ENCODE assay signal across 17 cellular contexts in genomic region chr14:73008501-73008900, GRCh38. TPM values are rescaled to one million over a fixed set of nuclear protein-coding genes. Genes with fewer than 3 reads are reported as not detected.
A peak's percentile ranks its signal among the peaks of the same experiment; 100 is the strongest.
DNase-seq lines count a peak whose midpoint lies in the region; FAIRE-seq and TF ChIP-seq lines count a peak whose summit lies in the region.
"Had no signal": no experiment of that assay in that cellular context is flagged by ENCODE, and none has a peak within 500 bp of the region (broad histone marks: within the 10 kb centered on the region; RNA-seq: fewer than 3 reads in every experiment).

No MANE protein-coding gene starts in this region.

- TF ChIP-seq EP300 in esophagus muscularis mucosa (IDR thresholded peaks at IDR 0.05) (no peak), sigmoid colon (IDR thresholded peaks at IDR 0.05) (no peak)

- DNase-seq in AG04450 (ENCODE audit: low read depth, low spot score) (peak; percentile 59), LHCN-M2 (ENCODE audit: low read depth) (peak; percentile 96), esophagus muscularis mucosa (ENCODE audit: extremely low spot score) (no peak), sigmoid colon (no peak), occipital lobe (lab: John Stamatoyannopoulos, UW) (no peak), NCI-H146 treated with DMSO at 0.1 percent for 48 hours (lab: John Stamatoyannopoulos, UW; ENCODE audit: unreplicated experiment) (no peak), NAMALWA (ENCODE audit: low spot score) (no peak), kidney (no peak)
- DNase-seq: activated CD4-positive, alpha-beta T cell treated with anti-CD3 and anti-CD28 coated beads, Interleukin-2, amount 10 ng/mL, durations not matched to agents 24 days and 14 days; activated T-cell treated with anti-CD3 and anti-CD28 coated beads, Interleukin-2, amount 50 U/mL, for 48 hours; body of pancreas; C1 segment of cervical spinal cord; effector memory CD8-positive, alpha-beta T cell; NCI-H1105 treated with DMSO at 0.1 percent for 48 hours; Peyer's patch; T-helper 2 cell; uterus had no signal

- TF ChIP-seq POLR2A in esophagus muscularis mucosa (IDR thresholded peaks at IDR 0.05; ENCODE audit: low read depth) (no peak), sigmoid colon (IDR thresholded peaks at IDR 0.05) (no peak)

- peaks cover 0 to 38% (median 19%) of the 10 kb centered on the region in 4 donors for H3K36me3 ChIP-seq in esophagus muscularis mucosa
- peaks cover 0 to 25% (median 0%) of the 10 kb centered on the region in 4 donors for H3K36me3 ChIP-seq in sigmoid colon
- peaks cover 3 to 12% of the 10 kb centered on the region in 2 donors for H3K36me3 ChIP-seq in kidney (ENCODE audit: control insufficient read depth in 1 of 2, insufficient read depth in 2 of 2, low read length in 2 of 2)
- H3K36me3 ChIP-seq: uterus had no signal

- H3K9ac ChIP-seq in kidney (ENCODE audit: low read length in 2 of 2): no peak overlapping the region

- POLR2A ChIA-PET in AG04450 (lab: Yijun Ruan, JAX): interaction anchor here (1.1 kb wide), 1 partner anchor 49 kb away, joined by 3 read pairs; the partner anchor contains the start of gene RBM25

- H3K9me3 ChIP-seq in AG04450 (ENCODE audit: control insufficient read depth, insufficient read depth, low read length) (no peaks in the 10 kb centered on the region), esophagus muscularis mucosa (no peaks in the 10 kb centered on the region), sigmoid colon (no peaks in the 10 kb centered on the region), kidney (ENCODE audit: control insufficient read depth in 1 of 2, low read length in 2 of 2) (no peaks in the 10 kb centered on the region)
- H3K9me3 ChIP-seq: body of pancreas, Peyer's patch, uterus had no signal

- H3K27me3 ChIP-seq in AG04450 (ENCODE audit: control insufficient read depth, insufficient read depth, low read length): no peaks in the 10 kb centered on the region
- H3K27me3 ChIP-seq in esophagus muscularis mucosa: no peaks in the 10 kb centered on the region
- H3K27me3 ChIP-seq in sigmoid colon: no peaks in the 10 kb centered on the region
- H3K27me3 ChIP-seq: body of pancreas, Peyer's patch, uterus had no signal

- H3K4me3 ChIP-seq in AG04450 (ENCODE audit: low read depth, low read length): no peak overlapping the region
- H3K4me3 ChIP-seq in esophagus muscularis mucosa: no peak overlapping the region
- H3K4me3 ChIP-seq in sigmoid colon: no peak overlapping the region
- no peak overlapping the region for H3K4me3 ChIP-seq in kidney (ENCODE audit: low read length in 2 of 2)
- H3K4me3 ChIP-seq: body of pancreas, Peyer's patch, uterus had no signal

- H3K4me1 ChIP-seq in esophagus muscularis mucosa (peaks cover 23 to 44% (median 34%) of the 10 kb centered on the region in 4 donors), sigmoid colon (peaks cover 0 to 31% (median 24%) of the 10 kb centered on the region in 4 donors), kidney (ENCODE audit: control insufficient read depth in 1 of 2, insufficient read depth in 1 of 2, low read depth in 1 of 2, low read length in 2 of 2) (peaks cover 0 to 11% of the 10 kb centered on the region in 2 donors)
- H3K4me1 ChIP-seq: Peyer's patch had no signal

- no peak for FAIRE-seq in kidney (lab: Jason Lieb, UNC)

- 15% methylated on average over 1 of the region's 1 CpG for WGBS in esophagus muscularis mucosa
- 80 to 86% methylated on average over 1 of the region's 1 CpG for WGBS in sigmoid colon, 2 donors

- intact Hi-C loops in esophagus muscularis mucosa (cut with DNase I): no loop called here
- intact Hi-C loops in sigmoid colon (cut with DNase I): no loop called here
- intact Hi-C loops in kidney (cut with DNase I): no loop called here

- TF ChIP-seq CTCF in AG04450 (IDR thresholded peaks at IDR 0.05; ENCODE audit: low read depth, low read length) (no peak), esophagus muscularis mucosa (IDR thresholded peaks at IDR 0.05) (no peak), sigmoid colon (IDR thresholded peaks at IDR 0.05) (no peak), kidney (IDR thresholded peaks at IDR 0.05; ENCODE audit: borderline replicate concordance, extremely low read depth, insufficient read depth) (no peak)

- CTCF ChIA-PET in AG04450 (lab: Charles Lee): no interaction called here

- peak overlapping the region; percentile 72 for H3K27ac ChIP-seq in AG04450 (ENCODE audit: low read depth, low read length)
- peak overlapping the region; percentile 69 to 75 (median 70) for H3K27ac ChIP-seq in esophagus muscularis mucosa (replicated peaks in 1 of 4)
- peak overlapping the region; percentile 69 to 78 (median 76) for H3K27ac ChIP-seq in sigmoid colon
- H3K27ac ChIP-seq in kidney (ENCODE audit: low read depth in 2 of 2, low read length in 2 of 2): no peak overlapping the region
- H3K27ac ChIP-seq: body of pancreas had no signal

RNA-seq across cellular contexts. Expression of gene ZFYVE1, which starts 18.4 kb away (rescaled TPM):
- polyA plus RNA-seq in AG04450 (2011; rRNA removed): 24.5 and 27.4 TPM in 2 replicates
- 54.7 and 62.3 TPM in 2 replicates for polyA minus RNA-seq in AG04450 (2011; rRNA and poly(A)+ RNA removed)
- total RNA-seq in LHCN-M2 (2014; rRNA removed): 14.6 and 16.3 TPM in 2 replicates
- 17.1 TPM for polyA plus RNA-seq in LHCN-M2 (2012)
- 10 to 100 TPM; 18.4 to 26.6 (median 24.1) TPM for total RNA-seq in esophagus muscularis mucosa
- total RNA-seq in sigmoid colon: 10 to 100 TPM; 15.5 to 27.7 (median 21.2) TPM
- polyA plus RNA-seq in sigmoid colon: 1 to 10 TPM; 6.6 to 9.0 (median 8.3) TPM
- total RNA-seq in occipital lobe: 12.2 TPM
- 18.8 TPM for total RNA-seq in kidney
- polyA plus RNA-seq in kidney (ENCODE audit: insufficient read depth, low read depth, low replicate concordance): 10.7 TPM

RNA-seq across cellular contexts. Expression of gene RBM25, which starts 49.8 kb away (rescaled TPM):
- polyA plus RNA-seq in AG04450 (2011; rRNA removed) (48.2 and 52.4 TPM in 2 replicates), sigmoid colon (10 to 100 TPM; 10.8 to 46.7 (median 35.1) TPM), kidney (ENCODE audit: insufficient read depth, low read depth, low replicate concordance) (18.8 TPM)
- 27.5 and 34.8 TPM in 2 replicates for polyA minus RNA-seq in AG04450 (2011; rRNA and poly(A)+ RNA removed)
- total RNA-seq in LHCN-M2 (2014; rRNA removed) (37.7 and 45.3 TPM in 2 replicates), esophagus muscularis mucosa (10 to 100 TPM; 25.6 to 44.0 (median 35.1) TPM), sigmoid colon (10 to 100 TPM; 44.1 to 78.9 (median 57.3) TPM), occipital lobe (62.1 TPM), kidney (70.0 TPM)
- polyA plus RNA-seq in LHCN-M2 (2012): 26.1 TPM

Comparison
In these comparisons a context has a peak if more than half of its experiments do, and no peak if none do; other contexts are left out.
1. DNase-seq: peak in AG04450 (single experiment) and LHCN-M2 (single experiment); none in esophagus muscularis mucosa (single experiment), sigmoid colon (single experiment), occipital lobe (single experiment), NCI-H146 treated with DMSO at 0.1 percent for 48 hours (single experiment), NAMALWA (single experiment) and kidney (single experiment).
2. H3K27ac ChIP-seq: peak in AG04450 (single experiment), esophagus muscularis mucosa (4 of 4) and sigmoid colon (4 of 4); none in kidney (0 of 2).